In genomic region chr6:42402184-42402583, GRCh38 we compare ENCODE assay signal across 8 cellular contexts. TPM values are rescaled to one million over a fixed set of nuclear protein-coding genes. Genes with fewer than 3 reads are reported as not detected.
A peak's percentile ranks its signal among the peaks of the same experiment; 100 is the strongest.
DNase-seq lines count a peak whose midpoint lies in the region; ATAC-seq and TF ChIP-seq lines count a peak whose summit lies in the region.

No MANE protein-coding gene starts in this region.

- H3K36me3 ChIP-seq in heart left ventricle (no peaks in the 10 kb centered on the region), smooth muscle cell (ENCODE audit: low read depth) (no peaks in the 10 kb centered on the region)

- H3K27me3 ChIP-seq in heart left ventricle: no peaks in the 10 kb centered on the region
- H3K27me3 ChIP-seq in smooth muscle cell (ENCODE audit: low read depth): no peaks in the 10 kb centered on the region

- TF ChIP-seq CTCF in retinal pigment epithelial cell (conservative IDR thresholded peaks at IDR 0.05; ENCODE audit: low read depth, low read length) (no peak), heart left ventricle (IDR thresholded peaks at IDR 0.05) (no peak), smooth muscle cell (IDR thresholded peaks at IDR 0.05; ENCODE audit: borderline replicate concordance, insufficient read depth, poor library complexity, severe bottlenecking) (no peak)

- H4K20me1 ChIP-seq in smooth muscle cell (ENCODE audit: low read depth): no peaks in the 10 kb centered on the region

- intact Hi-C loops in heart left ventricle (cut with DNase I): no loop called here

- no peak overlapping the region for H3K9ac ChIP-seq in smooth muscle cell (ENCODE audit: low read depth)

- H3K27ac ChIP-seq in heart left ventricle: peak overlapping the region in 1 of 12 donors; percentile 58
- no peak overlapping the region for H3K27ac ChIP-seq in smooth muscle cell (ENCODE audit: low read depth)

- peaks cover 0 to 57% (median 34%) of the 10 kb centered on the region in 12 donors for H3K4me1 ChIP-seq in heart left ventricle
- peaks cover 29% of the 10 kb centered on the region for H3K4me1 ChIP-seq in smooth muscle cell (ENCODE audit: low read depth)

- 91 to 95% (median 91%) methylated on average over 5 of the region's 5 CpGs for WGBS in heart left ventricle, 4 donors
- 35% methylated on average over 5 of the region's 5 CpGs for WGBS in smooth muscle cell (ENCODE audit: low lambda C conversion rate)

- H3K4me3 ChIP-seq in retinal pigment epithelial cell (ENCODE audit: low read length) (no peak overlapping the region), heart left ventricle (no peak overlapping the region), smooth muscle cell (no peak overlapping the region)

- H3F3A ChIP-seq in smooth muscle cell (ENCODE audit: low read depth): peaks cover 4% of the 10 kb centered on the region

- DNase-seq in activated T-cell treated with anti-CD3 and anti-CD28 coated beads for 48 hours (ENCODE audit: low read depth) (peak; percentile 48), retinal pigment epithelial cell (ENCODE audit: low read depth) (peak; percentile 27), heart left ventricle (no peak), NCI-H2171 treated with DMSO at 0.1 percent for 48 hours (lab: John Stamatoyannopoulos, UW) (no peak), smooth muscle cell (lab: John Stamatoyannopoulos, UW; ENCODE audit: unreplicated experiment) (no peak), NCI-H128 (lab: John Stamatoyannopoulos, UW; ENCODE audit: unreplicated experiment) (no peak)

- peak; percentile 90 for ATAC-seq in GM19351 (IDR thresholded peaks at IDR 0.05; ENCODE audit: unreplicated experiment)
- peak; percentile 80 for ATAC-seq in HG03432 (IDR thresholded peaks at IDR 0.05; ENCODE audit: unreplicated experiment)
- ATAC-seq in heart left ventricle: no peak

- H3K4me2 ChIP-seq in smooth muscle cell: no peak overlapping the region

- peaks cover 6% of the 10 kb centered on the region for H3K79me2 ChIP-seq in smooth muscle cell (ENCODE audit: low read depth)

- TF ChIP-seq POLR2A in heart left ventricle (IDR thresholded peaks at IDR 0.05): no peak

- H3K9me3 ChIP-seq in heart left ventricle (no peaks in the 10 kb centered on the region), smooth muscle cell (replicated peaks; ENCODE audit: low read depth) (no peaks in the 10 kb centered on the region)

- no peak overlapping the region for H2AFZ ChIP-seq in smooth muscle cell (ENCODE audit: low read depth)

RNA-seq across cellular contexts. Expression of gene TRERF1, which starts 49.5 kb away (rescaled TPM):
- total RNA-seq in heart left ventricle (1 to 10 TPM in 8 of 9 donors, under 1 TPM in 1; 0.53 to 4.5 (median 1.7) TPM), smooth muscle cell (3.5 and 3.7 TPM in 2 replicates)
- polyA plus RNA-seq in heart left ventricle (1 to 10 TPM; 1.0 to 1.2 TPM), smooth muscle cell (4.5 and 5.3 TPM in 2 replicates)

Comparison
In these comparisons a context has a peak if more than half of its experiments do, and no peak if none do; other contexts are left out.
1. ATAC-seq: peak in GM19351 (single experiment) and HG03432 (single experiment); none in heart left ventricle (0 of 4).
2. DNase-seq: peak in activated T-cell treated with anti-CD3 and anti-CD28 coated beads for 48 hours (single experiment) and retinal pigment epithelial cell (single experiment); none in heart left ventricle (0 of 5), NCI-H2171 treated with DMSO at 0.1 percent for 48 hours (single experiment), smooth muscle cell (single experiment) and NCI-H128 (single experiment).